ENCODE assay signal across 12 cellular contexts in genomic region chr3:186971578-186971977, GRCh38. TPM values are rescaled to one million over a fixed set of nuclear protein-coding genes. Genes with fewer than 3 reads are reported as not detected.
DNase-seq lines count a peak whose midpoint lies in the region; ATAC-seq and TF ChIP-seq lines count a peak whose summit lies in the region.
"Had no signal": no experiment of that assay in that cellular context is flagged by ENCODE, and none has a peak within 500 bp of the region (broad histone marks: within the 10 kb centered on the region; RNA-seq: fewer than 3 reads in every experiment).

No MANE protein-coding gene starts in this region.

- no peaks in the 10 kb centered on the region for H3K4me1 ChIP-seq in CD8-positive, alpha-beta T cell (ENCODE audit: insufficient read depth, low read length)
- H3K4me1 ChIP-seq in left ventricle myocardium inferior: peaks cover 99% of the 10 kb centered on the region

- no peak overlapping the region for H3K4me3 Mint-ChIP-seq in CD8-positive, alpha-beta T cell
- H3K4me3 Mint-ChIP-seq in activated CD4-positive, alpha-beta memory T cell treated with anti-CD3 and anti-CD28 coated beads, Interleukin-2, amount 10 ng/mL, durations not matched to agents 7 days and 5 days: no peak overlapping the region

- POLR2A ChIA-PET in CD8-positive, alpha-beta T cell (lab: Charles Lee): no interaction called here
- POLR2A ChIA-PET in activated CD4-positive, alpha-beta memory T cell treated with anti-CD3 and anti-CD28 coated beads, Interleukin-2, amount 10 ng/mL, durations not matched to agents 7 days and 5 days (lab: Charles Lee): no interaction called here

- peaks cover 11% of the 10 kb centered on the region for H3K36me3 ChIP-seq in CD8-positive, alpha-beta T cell (ENCODE audit: insufficient read depth, low read length)
- peaks cover 17% of the 10 kb centered on the region for H3K36me3 ChIP-seq in left ventricle myocardium inferior

- no peaks in the 10 kb centered on the region for H3K9me3 ChIP-seq in CD8-positive, alpha-beta T cell (ENCODE audit: low read length)
- H3K9me3 ChIP-seq in left ventricle myocardium inferior (replicated peaks): no peaks in the 10 kb centered on the region
- H3K9me3 ChIP-seq: BE2C had no signal

- H3K27me3 ChIP-seq in CD8-positive, alpha-beta T cell (ENCODE audit: insufficient read depth, low read length): no peaks in the 10 kb centered on the region
- no peaks in the 10 kb centered on the region for H3K27me3 ChIP-seq in left ventricle myocardium inferior (ENCODE audit: low read depth)
- H3K27me3 ChIP-seq: BE2C had no signal

- no peaks in the 10 kb centered on the region for H3K9me3 Mint-ChIP-seq in CD8-positive, alpha-beta T cell
- H3K9me3 Mint-ChIP-seq in activated CD4-positive, alpha-beta memory T cell treated with anti-CD3 and anti-CD28 coated beads, Interleukin-2, amount 10 ng/mL, durations not matched to agents 7 days and 5 days: no peaks in the 10 kb centered on the region

- CTCF ChIA-PET in CD8-positive, alpha-beta T cell (lab: Charles Lee): interaction anchor here (0.6 to 1.0 kb wide), 3 partner anchors 11 to 150 kb away, joined by 3 to 4 read pairs (median 3); no protein-coding TSS in a partner anchor
- CTCF ChIA-PET in activated CD4-positive, alpha-beta memory T cell treated with anti-CD3 and anti-CD28 coated beads, Interleukin-2, amount 10 ng/mL, durations not matched to agents 7 days and 5 days (lab: Charles Lee): interaction anchor here (0.7 to 3.2 kb wide), 3 partner anchors 122 to 356 kb away, joined by 3 to 10 read pairs (median 3); partner anchors contain the start of gene RPL39L

- no peak for TF ChIP-seq CTCF in CD8-positive, alpha-beta T cell (IDR thresholded peaks at IDR 0.05)
- TF ChIP-seq CTCF in left ventricle myocardium inferior (IDR thresholded peaks at IDR 0.05; ENCODE audit: borderline replicate concordance): no peak

- ATAC-seq in CD8-positive, alpha-beta T cell: no peak

- DNase-seq in CD8-positive, alpha-beta T cell: no peak
- no peak for DNase-seq in activated CD4-positive, alpha-beta memory T cell treated with anti-CD3 and anti-CD28 coated beads, Interleukin-2, amount 10 ng/mL, durations not matched to agents 7 days and 5 days
- DNase-seq in left ventricle myocardium inferior (no peak), pons (ENCODE audit: low spot score) (peak; percentile 55), GM19238 (ENCODE audit: insufficient read length, low spot score) (no peak), NCI-H524 treated with DMSO at 0.1 percent for 48 hours (lab: John Stamatoyannopoulos, UW) (no peak), NCI-H446 (lab: John Stamatoyannopoulos, UW) (no peak), EL (no peak)
- DNase-seq: activated gamma-delta T cell treated with Interleukin-2 at 50 U/mL for 16 hours, BE2C, NCI-H1092, SHP77 had no signal

- no peaks in the 10 kb centered on the region for H3K27me3 Mint-ChIP-seq in CD8-positive, alpha-beta T cell (ENCODE audit: low read depth)
- H3K27me3 Mint-ChIP-seq in activated CD4-positive, alpha-beta memory T cell treated with anti-CD3 and anti-CD28 coated beads, Interleukin-2, amount 10 ng/mL, durations not matched to agents 7 days and 5 days: no peaks in the 10 kb centered on the region

- H3K27ac Mint-ChIP-seq in CD8-positive, alpha-beta T cell: peak overlapping the region; percentile 62
- H3K27ac Mint-ChIP-seq in activated CD4-positive, alpha-beta memory T cell treated with anti-CD3 and anti-CD28 coated beads, Interleukin-2, amount 10 ng/mL, durations not matched to agents 7 days and 5 days: peak overlapping the region; percentile 35

- no peak overlapping the region for H3K27ac ChIP-seq in CD8-positive, alpha-beta T cell (ENCODE audit: low read depth, low read length)
- H3K27ac ChIP-seq in left ventricle myocardium inferior (replicated peaks): peak overlapping the region; percentile 97

- no peak overlapping the region for H3K4me3 ChIP-seq in CD8-positive, alpha-beta T cell (ENCODE audit: low read depth, low read length)
- no peak overlapping the region for H3K4me3 ChIP-seq in left ventricle myocardium inferior

- intact Hi-C loops in CD8-positive, alpha-beta T cell (cut with DNase I, micrococcal nuclease): no loop called here
- intact Hi-C loops in left ventricle myocardium inferior (cut with micrococcal nuclease): no loop called here

- H3K36me3 Mint-ChIP-seq in CD8-positive, alpha-beta T cell: peaks cover 85% of the 10 kb centered on the region
- peaks cover 81% of the 10 kb centered on the region for H3K36me3 Mint-ChIP-seq in activated CD4-positive, alpha-beta memory T cell treated with anti-CD3 and anti-CD28 coated beads, Interleukin-2, amount 10 ng/mL, durations not matched to agents 7 days and 5 days (ENCODE audit: low read depth)

- peaks cover 37% of the 10 kb centered on the region for H3K4me1 Mint-ChIP-seq in CD8-positive, alpha-beta T cell (ENCODE audit: low read depth)
- H3K4me1 Mint-ChIP-seq in activated CD4-positive, alpha-beta memory T cell treated with anti-CD3 and anti-CD28 coated beads, Interleukin-2, amount 10 ng/mL, durations not matched to agents 7 days and 5 days: peaks cover 32% of the 10 kb centered on the region

RNA-seq across cellular contexts. Expression of gene ST6GAL1, which starts 41.3 kb away (rescaled TPM):
- total RNA-seq in CD8-positive, alpha-beta T cell: 10 to 100 TPM; 23.1 to 28.5 TPM
- total RNA-seq in activated CD4-positive, alpha-beta memory T cell treated with anti-CD3 and anti-CD28 coated beads, Interleukin-2, amount 10 ng/mL, durations not matched to agents 7 days and 5 days: 100 to 1,000 TPM; 116 to 128 TPM
- total RNA-seq in left ventricle myocardium inferior: 84.3 TPM
